29 cellular contexts compared by ENCODE assay signal in genomic region chr17:56141046-56141839, GRCh38. TPM values are rescaled to one million over a fixed set of nuclear protein-coding genes. Genes with fewer than 3 reads are reported as not detected.
DNase-seq lines count a peak whose midpoint lies in the region; ATAC-seq and TF ChIP-seq lines count a peak whose summit lies in the region.
"Had no signal": no experiment of that assay in that cellular context is flagged by ENCODE, and none has a peak within 500 bp of the region (broad histone marks: within the 10 kb centered on the region; RNA-seq: fewer than 3 reads in every experiment).

No MANE protein-coding gene starts in this region.

- TF ChIP-seq CTCF in astrocyte of the spinal cord (IDR thresholded peaks at IDR 0.05; ENCODE audit: low read depth, low read length) (no peak), psoas muscle (IDR thresholded peaks at IDR 0.05) (no peak)

- no peaks in the 10 kb centered on the region for H3K36me3 ChIP-seq in psoas muscle (ENCODE audit: insufficient read depth in 1 of 2, low read depth in 1 of 2)
- H3K36me3 ChIP-seq in CD8-positive, alpha-beta memory T cell (ENCODE audit: insufficient read depth, low read length): no peaks in the 10 kb centered on the region
- H3K36me3 ChIP-seq: BLaER1 treated with 17β-estradiol and CSF1 and Interleukin-3, amounts not matched to agents 10 nM and 100 nM; left ventricle myocardium inferior; thyroid gland had no signal

- H3K27ac Mint-ChIP-seq in CD8-positive, alpha-beta memory T cell: no peak overlapping the region
- H3K27ac Mint-ChIP-seq: activated naive CD4-positive, alpha-beta T cell treated with anti-CD3 and anti-CD28 coated beads for 36 hours; activated T-helper 1 cell treated with anti-CD3 and anti-CD28 coated beads, Interleukin-12 subunit alpha, Interleukin-12 subunit beta, Interleukin-2, Interleukin-4 antibody, amounts not matched to agents 30 ng/mL and 10 ng/mL and 1 ng/mL, durations not matched to agents 14 hours and 24 hours and 36 hours; naive thymus-derived CD4-positive, alpha-beta T cell; stimulated activated naive CD8-positive, alpha-beta T cell treated with anti-CD3 and anti-CD28 coated beads, Interleukin-15, amount 100 ng/mL, for 72 hours had no signal

- no peaks in the 10 kb centered on the region for H3K36me3 Mint-ChIP-seq in CD8-positive, alpha-beta memory T cell
- H3K36me3 Mint-ChIP-seq: naive thymus-derived CD4-positive, alpha-beta T cell had no signal

- H3K27ac ChIP-seq in psoas muscle: no peak overlapping the region
- no peak overlapping the region for H3K27ac ChIP-seq in CD8-positive, alpha-beta memory T cell (ENCODE audit: low read depth, low read length)
- H3K27ac ChIP-seq: BLaER1 treated with 17β-estradiol and CSF1 and Interleukin-3, amounts not matched to agents 10 nM and 100 nM; left ventricle myocardium inferior; thyroid gland had no signal

- in situ Hi-C loops in astrocyte of the spinal cord (cut with HindIII; ENCODE audit: low sequenced_read_pairs): no loop called here

- no peaks in the 10 kb centered on the region for H3K27me3 ChIP-seq in psoas muscle (ENCODE audit: insufficient read depth in 3 of 3, low read length in 2 of 3)
- H3K27me3 ChIP-seq in CD8-positive, alpha-beta memory T cell (ENCODE audit: insufficient read depth, low read length, poor library complexity, severe bottlenecking): no peaks in the 10 kb centered on the region
- H3K27me3 ChIP-seq: BLaER1 treated with 17β-estradiol and CSF1 and Interleukin-3, amounts not matched to agents 10 nM and 100 nM; thyroid gland had no signal

- WGBS in psoas muscle, 3 donors: 29 to 43% (median 31%) methylated on average over 7 of the region's 7 CpGs

- CTCF ChIA-PET in CD8-positive, alpha-beta memory T cell (lab: Charles Lee): no interaction called here

- ATAC-seq in psoas muscle (peak; percentile 39 to 76 (median 75)), GM21526 (IDR thresholded peaks at IDR 0.05; ENCODE audit: low FRiP score, unreplicated experiment) (no peak)
- ATAC-seq: HepG2; naive thymus-derived CD4-positive, alpha-beta T cell; Panc1; stimulated activated naive CD8-positive, alpha-beta T cell treated with anti-CD3 and anti-CD28 coated beads, Interleukin-15, amount 100 ng/mL, for 72 hours had no signal

- H3K4me3 ChIP-seq in astrocyte of the spinal cord (ENCODE audit: low read depth, low read length): no peak overlapping the region
- no peak overlapping the region for H3K4me3 ChIP-seq in psoas muscle
- H3K4me3 ChIP-seq in CD8-positive, alpha-beta memory T cell (ENCODE audit: low read length): no peak overlapping the region
- H3K4me3 ChIP-seq: BLaER1 treated with 17β-estradiol and CSF1 and Interleukin-3, amounts not matched to agents 10 nM and 100 nM; left ventricle myocardium inferior; thyroid gland had no signal

- peaks cover 0 to 1% (median 0%) of the 10 kb centered on the region in 5 donors for H3K9me3 Mint-ChIP-seq in CD8-positive, alpha-beta memory T cell
- H3K9me3 Mint-ChIP-seq: activated naive CD4-positive, alpha-beta T cell treated with anti-CD3 and anti-CD28 coated beads for 36 hours; activated T-helper 1 cell treated with anti-CD3 and anti-CD28 coated beads, Interleukin-12 subunit alpha, Interleukin-12 subunit beta, Interleukin-2, Interleukin-4 antibody, amounts not matched to agents 30 ng/mL and 10 ng/mL and 1 ng/mL, durations not matched to agents 14 hours and 24 hours and 36 hours; naive thymus-derived CD4-positive, alpha-beta T cell; stimulated activated naive CD8-positive, alpha-beta T cell treated with anti-CD3 and anti-CD28 coated beads, Interleukin-15, amount 100 ng/mL, for 72 hours had no signal

- H3K4me3 Mint-ChIP-seq in CD8-positive, alpha-beta memory T cell: no peak overlapping the region
- H3K4me3 Mint-ChIP-seq: activated naive CD4-positive, alpha-beta T cell treated with anti-CD3 and anti-CD28 coated beads for 36 hours; activated T-helper 1 cell treated with anti-CD3 and anti-CD28 coated beads, Interleukin-12 subunit alpha, Interleukin-12 subunit beta, Interleukin-2, Interleukin-4 antibody, amounts not matched to agents 30 ng/mL and 10 ng/mL and 1 ng/mL, durations not matched to agents 14 hours and 24 hours and 36 hours; naive thymus-derived CD4-positive, alpha-beta T cell; stimulated activated naive CD8-positive, alpha-beta T cell treated with anti-CD3 and anti-CD28 coated beads, Interleukin-15, amount 100 ng/mL, for 72 hours had no signal

- no peaks in the 10 kb centered on the region for H3K9me3 ChIP-seq in psoas muscle
- no peaks in the 10 kb centered on the region for H3K9me3 ChIP-seq in CD8-positive, alpha-beta memory T cell (ENCODE audit: low read length)
- H3K9me3 ChIP-seq: left ventricle myocardium inferior, thyroid gland had no signal

- H3K4me1 ChIP-seq in psoas muscle: no peaks in the 10 kb centered on the region
- H3K4me1 ChIP-seq in CD8-positive, alpha-beta memory T cell (ENCODE audit: insufficient read depth, low read length): no peaks in the 10 kb centered on the region
- H3K4me1 ChIP-seq: BLaER1 treated with 17β-estradiol and CSF1 and Interleukin-3, amounts not matched to agents 10 nM and 100 nM; left ventricle myocardium inferior; thyroid gland had no signal

- H3K27me3 Mint-ChIP-seq in CD8-positive, alpha-beta memory T cell: peaks cover 3 to 6% of the 10 kb centered on the region in 2 donors

- POLR2A ChIA-PET in CD8-positive, alpha-beta memory T cell (lab: Charles Lee): no interaction called here

- H3K4me1 Mint-ChIP-seq in CD8-positive, alpha-beta memory T cell: no peaks in the 10 kb centered on the region
- H3K4me1 Mint-ChIP-seq: naive thymus-derived CD4-positive, alpha-beta T cell; stimulated activated naive CD8-positive, alpha-beta T cell treated with anti-CD3 and anti-CD28 coated beads, Interleukin-15, amount 100 ng/mL, for 72 hours had no signal

- intact Hi-C loops in psoas muscle (cut with DNase I): no loop called here

- peak; percentile 56 for DNase-seq in AG20443 (ENCODE audit: low spot score)
- peak; percentile 59 for DNase-seq in M059J (ENCODE audit: low read depth)
- peak; percentile 73 for DNase-seq in astrocyte of the spinal cord (ENCODE audit: low read depth, low spot score)
- DNase-seq in psoas muscle: no peak
- DNase-seq in COR-L47 (lab: John Stamatoyannopoulos, UW): no peak
- DNase-seq in medulla oblongata (ENCODE audit: extremely low spot score): no peak
- no peak for DNase-seq in CD8-positive, alpha-beta memory T cell
- DNase-seq: activated CD4-positive, alpha-beta T cell treated with anti-CD3 and anti-CD28 coated beads, Interleukin-2, amount 50 U/mL, for 4 hours; activated CD4-positive, CD25-positive, alpha-beta regulatory T cell; activated CD8-positive, alpha-beta memory T cell treated with anti-CD3 and anti-CD28 coated beads, Interleukin-2, amount 50 U/mL, for 4 hours; activated naive CD4-positive, alpha-beta T cell treated with anti-CD3 and anti-CD28 coated beads for 36 hours; Caco-2; cortex of kidney; DND-41; Kasumi-1; left ventricle myocardium inferior; naive thymus-derived CD4-positive, alpha-beta T cell; NCI-H1694 treated with DMSO at 0.1 percent for 48 hours; NCI-H510A treated with DMSO at 0.1 percent for 48 hours; nucleus accumbens; SIG-M5; stimulated activated naive CD8-positive, alpha-beta T cell treated with anti-CD3 and anti-CD28 coated beads, Interleukin-15, amount 100 ng/mL, for 72 hours; thyroid gland had no signal

RNA-seq across cellular contexts. Expression of gene ANKFN1, which starts 12.0 kb away (rescaled TPM):
- total RNA-seq in M059J (2014; rRNA removed; shearing (Covaris generic)): 0.52 and 1.4 TPM in 2 replicates
- under 1 TPM in 2 of 4 donors, not detected in 2; 0.06 to 0.28 TPM for total RNA-seq in psoas muscle
- polyA plus RNA-seq in psoas muscle: under 1 TPM in 2 of 3 donors, not detected in 1; 0.01 TPM
- total RNA-seq in CD8-positive, alpha-beta memory T cell: not detected
- not detected for polyA plus RNA-seq in CD8-positive, alpha-beta memory T cell
- total RNA-seq: activated naive CD4-positive, alpha-beta T cell treated with anti-CD3 and anti-CD28 coated beads for 36 hours; activated T-helper 1 cell treated with anti-CD3 and anti-CD28 coated beads, Interleukin-12 subunit alpha, Interleukin-12 subunit beta, Interleukin-2, Interleukin-4 antibody, amounts not matched to agents 30 ng/mL and 10 ng/mL and 1 ng/mL, durations not matched to agents 14 hours and 24 hours and 36 hours; cardiac septum; HepG2; left ventricle myocardium inferior; naive thymus-derived CD4-positive, alpha-beta T cell had no signal
- polyA plus RNA-seq: HepG2; naive thymus-derived CD4-positive, alpha-beta T cell had no signal

Comparison
In these comparisons a context has a peak if more than half of its experiments do, and no peak if none do; other contexts are left out.
1. DNase-seq: peak in AG20443 (single experiment), M059J (single experiment) and astrocyte of the spinal cord (single experiment); none in psoas muscle (0 of 2), COR-L47 (single experiment), medulla oblongata (single experiment) and CD8-positive, alpha-beta memory T cell (0 of 5).